Comparison of ENCODE assay signal across 8 cellular contexts in the genomic region with DNA sequence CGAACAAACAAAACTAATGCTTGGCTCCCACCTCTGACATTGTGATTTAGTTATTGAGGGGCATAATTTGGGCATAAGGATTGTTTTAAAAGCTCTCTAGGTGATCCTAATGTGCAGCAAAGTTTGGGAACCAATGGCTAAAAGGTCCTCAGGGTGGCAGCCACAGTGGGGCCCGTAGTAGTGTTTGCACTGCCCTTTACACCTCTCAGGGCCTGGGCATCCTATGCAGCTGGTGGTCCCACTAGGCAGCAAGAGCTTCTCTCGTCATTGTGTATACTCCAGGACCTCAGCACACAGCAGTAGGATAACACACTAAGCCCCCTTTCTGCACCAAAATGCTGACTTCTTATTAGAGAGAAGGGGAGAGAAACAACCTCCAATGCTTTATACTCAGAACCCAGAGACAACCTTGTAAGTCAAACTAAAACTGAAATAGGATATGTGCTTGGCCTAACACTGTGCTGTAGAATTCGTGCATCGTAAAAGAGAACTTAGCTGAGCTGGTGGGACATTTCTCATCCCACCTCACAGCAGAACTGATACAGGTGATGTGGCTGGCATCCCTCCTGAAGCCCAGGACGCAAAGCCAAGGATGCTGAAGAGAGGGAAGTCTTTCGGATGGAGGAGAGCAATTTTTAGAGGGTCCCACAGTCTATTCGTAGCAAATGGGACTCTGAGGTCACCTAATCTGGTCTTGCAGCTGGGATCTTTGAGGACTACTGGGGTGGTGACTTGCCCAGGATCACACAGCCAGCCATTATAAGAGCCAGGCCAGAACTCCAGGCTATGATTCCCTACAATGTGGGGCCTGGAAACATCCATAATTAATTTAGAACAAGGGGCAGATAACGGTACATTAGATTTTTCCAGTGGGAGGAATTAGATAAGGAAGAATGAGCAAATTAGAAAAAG. TPM values are rescaled to one million over a fixed set of nuclear protein-coding genes. Genes with fewer than 3 reads are reported as not detected.
DNase-seq lines count a peak whose midpoint lies in the region; ATAC-seq and TF ChIP-seq lines count a peak whose summit lies in the region.

No MANE protein-coding gene starts in this region.

- H2BK12ac ChIP-seq in H9 (ENCODE audit: insufficient read length, low read depth, low read length), result no peak overlapping the region

- H3K4me2 ChIP-seq in H9 (ENCODE audit: insufficient read depth, insufficient read length, low read length), result peak overlapping the region; percentile 91

- H3K4me1 ChIP-seq in H9 (ENCODE audit: insufficient read depth, low read length) (peaks cover 6% of the 10 kb centered on the region; the same call in 1 of the 2 replicates), right cardiac atrium (ENCODE audit: control insufficient read depth, insufficient read depth, low read length) (peaks cover 16% of the 10 kb centered on the region)

- H2AK5ac ChIP-seq in H9 (ENCODE audit: insufficient read length, low read length), result no peak overlapping the region

- H4K20me1 ChIP-seq in H9 (ENCODE audit: control insufficient read depth, insufficient read depth, insufficient read length), result no peaks in the 10 kb centered on the region

- peak overlapping the region; percentile 47; the same call in 1 of the 2 replicates for H3K27ac ChIP-seq in C4-2B
- no peak overlapping the region for H3K27ac ChIP-seq in H9 (ENCODE audit: insufficient read length, low read depth, low read length)
- peak overlapping the region; percentile 95 for H3K27ac ChIP-seq in right cardiac atrium (ENCODE audit: low read length)

- H3K4me3 Mint-ChIP-seq in H9, result peak overlapping the region; percentile 87 to 96
- H3K4me3 Mint-ChIP-seq in stimulated activated naive CD8-positive, alpha-beta T cell treated with anti-CD3 and anti-CD28 coated beads, Interleukin-15, Interleukin-2, amounts not matched to agents 100 ng/mL and 50 ng/mL, for 24 hours, result peak overlapping the region; percentile 93

- H3K4me1 Mint-ChIP-seq in H9, result peaks cover 41% of the 10 kb centered on the region in 2 experiments
- peaks cover 85% of the 10 kb centered on the region for H3K4me1 Mint-ChIP-seq in stimulated activated naive CD8-positive, alpha-beta T cell treated with anti-CD3 and anti-CD28 coated beads, Interleukin-15, Interleukin-2, amounts not matched to agents 100 ng/mL and 50 ng/mL, for 24 hours (ENCODE audit: low read depth)

- peaks cover 9% of the 10 kb centered on the region for H3K23me2 ChIP-seq in H9 (ENCODE audit: insufficient read length, low read depth, low read length, poor library complexity, severe bottlenecking)

- no peaks in the 10 kb centered on the region for H3K79me2 ChIP-seq in H9 (ENCODE audit: insufficient read depth, low read length)

- no peak overlapping the region for H4K91ac ChIP-seq in H9 (ENCODE audit: insufficient read length, low read depth, low read length)

- H3K56ac ChIP-seq in H9 (ENCODE audit: insufficient read length, low read depth, low read length), result no peak overlapping the region

- H2BK15ac ChIP-seq in H9 (ENCODE audit: low read depth, low read length), result no peak overlapping the region

- 0 out of 7 replicates have a peak overlapping the region, but pooled peaks of 1 of the 3 experiments have one; percentile 53 for H3K27ac Mint-ChIP-seq in H9
- H3K27ac Mint-ChIP-seq in stimulated activated naive CD8-positive, alpha-beta T cell treated with anti-CD3 and anti-CD28 coated beads, Interleukin-15, Interleukin-2, amounts not matched to agents 100 ng/mL and 50 ng/mL, for 24 hours, result peak overlapping the region; percentile 93

- H4K5ac ChIP-seq in H9 (ENCODE audit: insufficient read length, low read depth, low read length), result no peak overlapping the region

- H3K27me3 Mint-ChIP-seq in H9 (ENCODE audit: low read depth), result peaks cover 1% of the 10 kb centered on the region
- H3K27me3 Mint-ChIP-seq in stimulated activated naive CD8-positive, alpha-beta T cell treated with anti-CD3 and anti-CD28 coated beads, Interleukin-15, Interleukin-2, amounts not matched to agents 100 ng/mL and 50 ng/mL, for 24 hours, result no peaks in the 10 kb centered on the region

- no CpG with 5 or more reads among the region's 9 CpGs for WGBS in H9 (ENCODE audit: extremely low coverage, insufficient read length, low lambda C conversion rate)
- WGBS in right cardiac atrium, result 44% methylated on average over 9 of the region's 9 CpGs

- ATAC-seq in right cardiac atrium, result peak in 1 of 2 donors; percentile 3

- no peak overlapping the region for H4K8ac ChIP-seq in H9 (replicated peaks; ENCODE audit: insufficient read length, low read depth, low read length)

- H3K9me3 ChIP-seq in H9 (ENCODE audit: control insufficient read depth, low read depth, low read length), result no peaks in the 10 kb centered on the region
- H3K9me3 ChIP-seq in right cardiac atrium (ENCODE audit: control insufficient read depth, low read length), result no peaks in the 10 kb centered on the region

- H3K23ac ChIP-seq in H9 (ENCODE audit: insufficient read length, low read depth, low read length), result no peak overlapping the region

- H3K14ac ChIP-seq in H9 (ENCODE audit: insufficient read depth, low read length), result no peak overlapping the region

- H3K4ac ChIP-seq in H9 (ENCODE audit: low read depth, low read length), result no peak overlapping the region

- no peak overlapping the region for H2BK5ac ChIP-seq in H9 (ENCODE audit: insufficient read length, low read length)

- no peak overlapping the region for H3K9ac ChIP-seq in H9 (ENCODE audit: extremely low read depth, insufficient read length, low read length)

- H2AFZ ChIP-seq in H9 (ENCODE audit: low read length), result no peak overlapping the region

- H3K27me3 ChIP-seq in H9 (ENCODE audit: insufficient read depth, low read length) (no peaks in the 10 kb centered on the region), right cardiac atrium (ENCODE audit: control insufficient read depth, insufficient read depth) (no peaks in the 10 kb centered on the region)

- no peak overlapping the region for H3K18ac ChIP-seq in H9 (ENCODE audit: insufficient read length, low read depth, low read length)

- peak overlapping the region; percentile 93 for H3K4me3 ChIP-seq in right cardiac atrium (ENCODE audit: low read length)

- DNase-seq in H9, result no peak
- peak; percentile 10 for DNase-seq in UCSD-AML1 (lab: John Stamatoyannopoulos, UW; ENCODE audit: unreplicated experiment)
- no peak for DNase-seq in right cardiac atrium
- no peak for DNase-seq in retina
- no peak for DNase-seq in iPS-NIHi7 (ENCODE audit: extremely low spot score)
- DNase-seq in activated effector memory CD4-positive, alpha-beta T cell treated with Interleukin-2 at 50 U/mL for 16 hours, result no peak

- TF ChIP-seq CTCF in C4-2B (conservative IDR thresholded peaks at IDR 0.05), result no peak
- no peak for TF ChIP-seq CTCF in H9 (conservative IDR thresholded peaks at IDR 0.05)

- H3K9me3 Mint-ChIP-seq in H9, result no peaks in the 10 kb centered on the region
- H3K9me3 Mint-ChIP-seq in stimulated activated naive CD8-positive, alpha-beta T cell treated with anti-CD3 and anti-CD28 coated beads, Interleukin-15, Interleukin-2, amounts not matched to agents 100 ng/mL and 50 ng/mL, for 24 hours, result no peaks in the 10 kb centered on the region

- H3T11ph ChIP-seq in H9 (ENCODE audit: low read length), result no peak overlapping the region

- H3K79me1 ChIP-seq in H9 (ENCODE audit: insufficient read depth, low read depth, low read length, poor library complexity, severe bottlenecking), result no peaks in the 10 kb centered on the region

- no peak overlapping the region for H2BK20ac ChIP-seq in H9 (ENCODE audit: low read depth, low read length, poor library complexity, severe bottlenecking)

- no peak overlapping the region for H2BK120ac ChIP-seq in H9 (ENCODE audit: low read depth, low read length, poor library complexity, severe bottlenecking)

- no peaks in the 10 kb centered on the region for H3K36me3 Mint-ChIP-seq in H9 (ENCODE audit: insufficient read depth in 1 of 3, low read depth in 3 of 3)
- peaks cover 4% of the 10 kb centered on the region for H3K36me3 Mint-ChIP-seq in stimulated activated naive CD8-positive, alpha-beta T cell treated with anti-CD3 and anti-CD28 coated beads, Interleukin-15, Interleukin-2, amounts not matched to agents 100 ng/mL and 50 ng/mL, for 24 hours (ENCODE audit: low read depth)

- intact Hi-C loops in right cardiac atrium (cut with DNase I), result no loop called here

RNA-seq across cellular contexts. Expression of a gene that starts 1.2 kb away (rescaled TPM):
- 13.7 and 13.8 TPM in 2 replicates for total RNA-seq in H9 (2021)
- 10 to 100 TPM; 70.2 to 85.2 (median 79.4) TPM for total RNA-seq in right cardiac atrium
- 192 TPM for polyA plus RNA-seq in right cardiac atrium
